In the genomic region with DNA sequence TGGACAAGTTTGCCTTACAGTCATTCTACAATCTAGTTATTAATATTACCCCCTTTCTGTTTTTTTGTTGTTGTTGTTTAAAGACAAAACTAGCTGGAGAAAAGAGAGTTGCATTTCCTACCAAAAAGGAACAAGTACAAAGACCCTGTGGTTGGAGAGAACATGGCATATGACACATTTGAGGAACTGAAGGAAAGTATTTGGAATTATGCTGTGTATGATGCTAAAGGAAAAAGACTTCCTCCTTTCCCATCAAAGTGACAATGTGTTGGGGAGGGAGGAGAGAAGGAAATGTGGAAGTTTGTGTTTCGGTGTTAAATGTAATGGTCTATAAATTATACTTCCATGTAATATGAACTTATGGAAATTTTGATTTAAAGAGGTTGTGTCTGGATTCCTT, we compare ENCODE assay signal across 22 cellular contexts. TPM values are rescaled to one million over a fixed set of nuclear protein-coding genes. Genes with fewer than 3 reads are reported as not detected.
A peak's percentile ranks its signal among the peaks of the same experiment; 100 is the strongest.
DNase-seq lines count a peak whose midpoint lies in the region; ATAC-seq and TF ChIP-seq lines count a peak whose summit lies in the region.
"Had no signal": no experiment of that assay in that cellular context is flagged by ENCODE, and none has a peak within 500 bp of the region (broad histone marks: within the 10 kb centered on the region; RNA-seq: fewer than 3 reads in every experiment).

No MANE protein-coding gene starts in this region.

- no peaks in the 10 kb centered on the region for H3K27me3 ChIP-seq in BLaER1 treated with 17β-estradiol and CSF1 and Interleukin-3, amounts not matched to agents 10 nM and 100 nM
- H3K27me3 ChIP-seq in upper lobe of right lung = no peaks in the 10 kb centered on the region
- H3K27me3 ChIP-seq: BE2C had no signal

- TF ChIP-seq CTCF in upper lobe of right lung (IDR thresholded peaks at IDR 0.05) = no peak
- TF ChIP-seq CTCF in mesothelial cell of epicardium (IDR thresholded peaks at IDR 0.05; ENCODE audit: unreplicated experiment) = no peak

- H3K9me3 Mint-ChIP-seq in dendritic cell treated with granulocyte-macrophage colony-stimulating factor and Interleukin-4, amounts not matched to agents 40 ng/mL and 50 ng/mL, for 4 days = no peaks in the 10 kb centered on the region
- H3K9me3 Mint-ChIP-seq in mesothelial cell of epicardium = peaks cover 8% of the 10 kb centered on the region
- H3K9me3 Mint-ChIP-seq: CD4-positive, CD25-positive, alpha-beta regulatory T cell; CD8-positive, alpha-beta T cell; GM23338; H9 had no signal

- peaks cover 0 to 4% (median 0%) of the 10 kb centered on the region in 11 experiments; a peak in 1 of 22 replicates for H3K9me3 ChIP-seq in BLaER1 treated with 17β-estradiol and CSF1 and Interleukin-3, amounts not matched to agents 10 nM and 100 nM (replicated peaks in 1 of 11)
- no peaks in the 10 kb centered on the region for H3K9me3 ChIP-seq in upper lobe of right lung
- H3K9me3 ChIP-seq: A549, BE2C, Caco-2 had no signal

- no peaks in the 10 kb centered on the region for H3K36me3 ChIP-seq in BLaER1 treated with 17β-estradiol and CSF1 and Interleukin-3, amounts not matched to agents 10 nM and 100 nM
- no peaks in the 10 kb centered on the region for H3K36me3 ChIP-seq in upper lobe of right lung
- H3K36me3 ChIP-seq: BE2C had no signal

- H3K36me3 Mint-ChIP-seq in dendritic cell treated with granulocyte-macrophage colony-stimulating factor and Interleukin-4, amounts not matched to agents 40 ng/mL and 50 ng/mL, for 4 days (ENCODE audit: low read depth) = no peaks in the 10 kb centered on the region
- no peaks in the 10 kb centered on the region for H3K36me3 Mint-ChIP-seq in mesothelial cell of epicardium
- H3K36me3 Mint-ChIP-seq: CD4-positive, CD25-positive, alpha-beta regulatory T cell; CD8-positive, alpha-beta T cell had no signal

- H3K27me3 Mint-ChIP-seq in dendritic cell treated with granulocyte-macrophage colony-stimulating factor and Interleukin-4, amounts not matched to agents 40 ng/mL and 50 ng/mL, for 4 days = no peaks in the 10 kb centered on the region
- H3K27me3 Mint-ChIP-seq in mesothelial cell of epicardium (ENCODE audit: low read depth) = no peaks in the 10 kb centered on the region

- peak overlapping the region in 7 of 11 experiments; percentile 72 to 86 (median 79); a peak in 13 of 22 replicates for H3K4me2 ChIP-seq in BLaER1 treated with 17β-estradiol and CSF1 and Interleukin-3, amounts not matched to agents 10 nM and 100 nM
- H3K4me2 ChIP-seq: A549, GM23338 had no signal

- H3K4me1 Mint-ChIP-seq in dendritic cell treated with granulocyte-macrophage colony-stimulating factor and Interleukin-4, amounts not matched to agents 40 ng/mL and 50 ng/mL, for 4 days (ENCODE audit: low read depth) = peaks cover 39% of the 10 kb centered on the region
- peaks cover 15% of the 10 kb centered on the region for H3K4me1 Mint-ChIP-seq in mesothelial cell of epicardium
- H3K4me1 Mint-ChIP-seq: GM23338, H9 had no signal

- no peak overlapping the region for H3K4me3 ChIP-seq in BLaER1 treated with 17β-estradiol and CSF1 and Interleukin-3, amounts not matched to agents 10 nM and 100 nM
- no peak overlapping the region for H3K4me3 ChIP-seq in upper lobe of right lung
- H3K4me3 ChIP-seq: A549, GM23338 had no signal

- no peaks in the 10 kb centered on the region for H4K20me1 ChIP-seq in BLaER1 treated with 17β-estradiol and CSF1 and Interleukin-3, amounts not matched to agents 10 nM and 100 nM

- H3K9ac ChIP-seq in BLaER1 treated with 17β-estradiol and CSF1 and Interleukin-3, amounts not matched to agents 10 nM and 100 nM = no peak overlapping the region

- peak overlapping the region in 4 of 11 experiments; percentile 33 to 63 (median 48); a peak in 5 of 22 replicates for H3K27ac ChIP-seq in BLaER1 treated with 17β-estradiol and CSF1 and Interleukin-3, amounts not matched to agents 10 nM and 100 nM
- no peak overlapping the region for H3K27ac ChIP-seq in upper lobe of right lung
- H3K27ac ChIP-seq: A549 had no signal

- intact Hi-C loops in dendritic cell treated with granulocyte-macrophage colony-stimulating factor and Interleukin-4, amounts not matched to agents 40 ng/mL and 50 ng/mL, for 4 days (cut with micrococcal nuclease) = no loop called here
- intact Hi-C loops in upper lobe of right lung (cut with DNase I) = no loop called here

- H3K4me1 ChIP-seq in BLaER1 treated with 17β-estradiol and CSF1 and Interleukin-3, amounts not matched to agents 10 nM and 100 nM = peaks cover 20 to 59% (median 34%) of the 10 kb centered on the region in 10 experiments
- no peaks in the 10 kb centered on the region for H3K4me1 ChIP-seq in upper lobe of right lung
- H3K4me1 ChIP-seq: A549, BE2C, Caco-2 had no signal

- DNase-seq in MV-4-11 (lab: John Stamatoyannopoulos, UW) (peak; percentile 9), upper lobe of right lung (no peak), mesenteric fat pad (ENCODE audit: low spot score) (no peak), mesothelial cell of epicardium (ENCODE audit: low spot score in 2 of 2, unreplicated experiment in 2 of 2) (no peak)
- DNase-seq: 8988T; ACHN; AML-193; BE2C; C1 segment of cervical spinal cord; Caco-2; CD4-positive, CD25-positive, alpha-beta regulatory T cell; CD8-positive, alpha-beta T cell; DMS153; DND-41; H9 had no signal

- H3K27ac Mint-ChIP-seq in dendritic cell treated with granulocyte-macrophage colony-stimulating factor and Interleukin-4, amounts not matched to agents 40 ng/mL and 50 ng/mL, for 4 days = peak overlapping the region; percentile 27
- no peak overlapping the region for H3K27ac Mint-ChIP-seq in mesothelial cell of epicardium
- H3K27ac Mint-ChIP-seq: CD4-positive, CD25-positive, alpha-beta regulatory T cell; CD8-positive, alpha-beta T cell; GM23338; H9 had no signal

- H3K4me3 Mint-ChIP-seq in dendritic cell treated with granulocyte-macrophage colony-stimulating factor and Interleukin-4, amounts not matched to agents 40 ng/mL and 50 ng/mL, for 4 days = no peak overlapping the region
- no peak overlapping the region for H3K4me3 Mint-ChIP-seq in mesothelial cell of epicardium
- H3K4me3 Mint-ChIP-seq: CD4-positive, CD25-positive, alpha-beta regulatory T cell; CD8-positive, alpha-beta T cell; GM23338; H9 had no signal

- peak; percentile 32 for ATAC-seq in upper lobe of right lung
- no peak for ATAC-seq in SK-N-SH treated with all-trans-retinoic acid at 6 μM for 48 hours
- ATAC-seq: A549; CD8-positive, alpha-beta T cell; GM23338; HCT116 had no signal

TF ChIP-seq in SK-N-SH treated with all-trans-retinoic acid at 6 μM for 48 hours, 23 proteins besides CTCF, POLR2A, EP300 and RAD21 (continues in another document):
- no peak for TF ChIP-seq ZNF8 (CRISPR knock-in tag; IDR thresholded peaks at IDR 0.05)
- no peak for TF ChIP-seq ZNF70 (CRISPR knock-in tag; IDR thresholded peaks at IDR 0.05)
- TF ChIP-seq SNAI2 (CRISPR knock-in tag; IDR thresholded peaks at IDR 0.05) = no peak
- TF ChIP-seq BACH2 (CRISPR knock-in tag; IDR thresholded peaks at IDR 0.05; ENCODE audit: borderline replicate concordance) = no peak
- TF ChIP-seq ZFP3 (CRISPR knock-in tag; IDR thresholded peaks at IDR 0.05) = no peak
- TF ChIP-seq, protein P1, sequence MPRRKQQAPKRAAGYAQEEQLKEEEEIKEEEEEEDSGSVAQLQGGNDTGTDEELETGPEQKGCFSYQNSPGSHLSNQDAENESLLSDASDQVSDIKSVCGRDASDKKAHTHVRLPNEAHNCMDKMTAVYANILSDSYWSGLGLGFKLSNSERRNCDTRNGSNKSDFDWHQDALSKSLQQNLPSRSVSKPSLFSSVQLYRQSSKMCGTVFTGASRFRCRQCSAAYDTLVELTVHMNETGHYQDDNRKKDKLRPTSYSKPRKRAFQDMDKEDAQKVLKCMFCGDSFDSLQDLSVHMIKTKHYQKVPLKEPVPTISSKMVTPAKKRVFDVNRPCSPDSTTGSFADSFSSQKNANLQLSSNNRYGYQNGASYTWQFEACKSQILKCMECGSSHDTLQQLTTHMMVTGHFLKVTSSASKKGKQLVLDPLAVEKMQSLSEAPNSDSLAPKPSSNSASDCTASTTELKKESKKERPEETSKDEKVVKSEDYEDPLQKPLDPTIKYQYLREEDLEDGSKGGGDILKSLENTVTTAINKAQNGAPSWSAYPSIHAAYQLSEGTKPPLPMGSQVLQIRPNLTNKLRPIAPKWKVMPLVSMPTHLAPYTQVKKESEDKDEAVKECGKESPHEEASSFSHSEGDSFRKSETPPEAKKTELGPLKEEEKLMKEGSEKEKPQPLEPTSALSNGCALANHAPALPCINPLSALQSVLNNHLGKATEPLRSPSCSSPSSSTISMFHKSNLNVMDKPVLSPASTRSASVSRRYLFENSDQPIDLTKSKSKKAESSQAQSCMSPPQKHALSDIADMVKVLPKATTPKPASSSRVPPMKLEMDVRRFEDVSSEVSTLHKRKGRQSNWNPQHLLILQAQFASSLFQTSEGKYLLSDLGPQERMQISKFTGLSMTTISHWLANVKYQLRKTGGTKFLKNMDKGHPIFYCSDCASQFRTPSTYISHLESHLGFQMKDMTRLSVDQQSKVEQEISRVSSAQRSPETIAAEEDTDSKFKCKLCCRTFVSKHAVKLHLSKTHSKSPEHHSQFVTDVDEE (CRISPR knock-in tag; IDR thresholded peaks at IDR 0.05) = no peak
- no peak for TF ChIP-seq PPARA (CRISPR knock-in tag; IDR thresholded peaks at IDR 0.05; ENCODE audit: borderline replicate concordance)
- TF ChIP-seq, protein P2, sequence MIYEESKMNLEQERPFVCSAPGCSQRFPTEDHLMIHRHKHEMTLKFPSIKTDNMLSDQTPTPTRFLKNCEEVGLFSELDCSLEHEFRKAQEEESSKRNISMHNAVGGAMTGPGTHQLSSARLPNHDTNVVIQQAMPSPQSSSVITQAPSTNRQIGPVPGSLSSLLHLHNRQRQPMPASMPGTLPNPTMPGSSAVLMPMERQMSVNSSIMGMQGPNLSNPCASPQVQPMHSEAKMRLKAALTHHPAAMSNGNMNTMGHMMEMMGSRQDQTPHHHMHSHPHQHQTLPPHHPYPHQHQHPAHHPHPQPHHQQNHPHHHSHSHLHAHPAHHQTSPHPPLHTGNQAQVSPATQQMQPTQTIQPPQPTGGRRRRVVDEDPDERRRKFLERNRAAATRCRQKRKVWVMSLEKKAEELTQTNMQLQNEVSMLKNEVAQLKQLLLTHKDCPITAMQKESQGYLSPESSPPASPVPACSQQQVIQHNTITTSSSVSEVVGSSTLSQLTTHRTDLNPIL (CRISPR knock-in tag; IDR thresholded peaks at IDR 0.05; ENCODE audit: low read depth) = no peak
- TF ChIP-seq ZC3H10 (CRISPR knock-in tag; IDR thresholded peaks at IDR 0.05) = no peak
- no peak for TF ChIP-seq TOX (CRISPR knock-in tag; IDR thresholded peaks at IDR 0.05; ENCODE audit: borderline replicate concordance)

RNA-seq across cellular contexts. Expression of a gene that starts 15.2 kb away (rescaled TPM):
- total RNA-seq in upper lobe of right lung = 3.8 TPM
- total RNA-seq in mesenteric fat pad = 4.6 TPM
- not detected in 3 replicates for total RNA-seq in mesothelial cell of epicardium
- total RNA-seq: GM23338, H4, H9 had no signal
